Comparison of ENCODE assay signal across 11 cellular contexts in genomic region chr1:55813619-55814018, GRCh38.
DNase-seq lines count a peak whose midpoint lies in the region; ATAC-seq and TF ChIP-seq lines count a peak whose summit lies in the region.
"Had no signal": no experiment of that assay in that cellular context is flagged by ENCODE, and none has a peak within 500 bp of the region (broad histone marks: within the 10 kb centered on the region; RNA-seq: fewer than 3 reads in every experiment).

No MANE protein-coding gene starts in this region.

- no peaks in the 10 kb centered on the region for H3K27me3 Mint-ChIP-seq in activated T-helper 2 cell treated with anti-CD3 and anti-CD28 coated beads, Interferon-gamma antibody, Interleukin-2, Interleukin-4, amounts not matched to agents 10 μg/mL and 5 μg/mL and 100 μg/mL, durations not matched to agents 14 hours and 24 hours and 36 hours (ENCODE audit: low read depth)
- H3K27me3 Mint-ChIP-seq in CD8-positive, alpha-beta T cell (ENCODE audit: low read depth) = peaks cover 3% of the 10 kb centered on the region

- no peaks in the 10 kb centered on the region for H3K36me3 Mint-ChIP-seq in activated T-helper 2 cell treated with anti-CD3 and anti-CD28 coated beads, Interferon-gamma antibody, Interleukin-2, Interleukin-4, amounts not matched to agents 10 μg/mL and 5 μg/mL and 100 μg/mL, durations not matched to agents 14 hours and 24 hours and 36 hours (ENCODE audit: low read depth)
- H3K36me3 Mint-ChIP-seq in CD8-positive, alpha-beta T cell = no peaks in the 10 kb centered on the region

- no peak overlapping the region for H3K27ac ChIP-seq in CD8-positive, alpha-beta T cell (ENCODE audit: low read depth, low read length)
- H3K27ac ChIP-seq: SK-N-MC had no signal

- intact Hi-C loops in activated T-helper 2 cell treated with anti-CD3 and anti-CD28 coated beads, Interferon-gamma antibody, Interleukin-2, Interleukin-4, amounts not matched to agents 10 μg/mL and 5 μg/mL and 100 μg/mL, durations not matched to agents 14 hours and 24 hours and 36 hours (cut with micrococcal nuclease) = no loop called here
- intact Hi-C loops in CD8-positive, alpha-beta T cell (cut with DNase I, micrococcal nuclease) = no loop called here

- no peaks in the 10 kb centered on the region for H3K4me1 ChIP-seq in CD8-positive, alpha-beta T cell (ENCODE audit: insufficient read depth, low read length)

- H3K27me3 ChIP-seq in CD8-positive, alpha-beta T cell (ENCODE audit: insufficient read depth, low read length) = no peaks in the 10 kb centered on the region

- H3K9me3 ChIP-seq in CD8-positive, alpha-beta T cell (ENCODE audit: low read length) = no peaks in the 10 kb centered on the region

- no peaks in the 10 kb centered on the region for H3K36me3 ChIP-seq in CD8-positive, alpha-beta T cell (ENCODE audit: insufficient read depth, low read length)

- H3K9me3 Mint-ChIP-seq in activated T-helper 2 cell treated with anti-CD3 and anti-CD28 coated beads, Interferon-gamma antibody, Interleukin-2, Interleukin-4, amounts not matched to agents 10 μg/mL and 5 μg/mL and 100 μg/mL, durations not matched to agents 14 hours and 24 hours and 36 hours = no peaks in the 10 kb centered on the region
- no peaks in the 10 kb centered on the region for H3K9me3 Mint-ChIP-seq in CD8-positive, alpha-beta T cell

- no peak overlapping the region for H3K4me3 ChIP-seq in CD8-positive, alpha-beta T cell (ENCODE audit: low read depth, low read length)
- H3K4me3 ChIP-seq: SK-N-MC had no signal

- TF ChIP-seq CTCF in CD8-positive, alpha-beta T cell (IDR thresholded peaks at IDR 0.05) = no peak

- H3K4me1 Mint-ChIP-seq in activated T-helper 2 cell treated with anti-CD3 and anti-CD28 coated beads, Interferon-gamma antibody, Interleukin-2, Interleukin-4, amounts not matched to agents 10 μg/mL and 5 μg/mL and 100 μg/mL, durations not matched to agents 14 hours and 24 hours and 36 hours (ENCODE audit: low read depth) = peaks cover 3% of the 10 kb centered on the region
- H3K4me1 Mint-ChIP-seq in CD8-positive, alpha-beta T cell (ENCODE audit: low read depth) = no peaks in the 10 kb centered on the region

- no peak overlapping the region for H3K4me3 Mint-ChIP-seq in activated T-helper 2 cell treated with anti-CD3 and anti-CD28 coated beads, Interferon-gamma antibody, Interleukin-2, Interleukin-4, amounts not matched to agents 10 μg/mL and 5 μg/mL and 100 μg/mL, durations not matched to agents 14 hours and 24 hours and 36 hours (ENCODE audit: low read depth)
- no peak overlapping the region for H3K4me3 Mint-ChIP-seq in CD8-positive, alpha-beta T cell

- ATAC-seq in GM18517 (IDR thresholded peaks at IDR 0.05; ENCODE audit: unreplicated experiment) = no peak
- ATAC-seq in CD8-positive, alpha-beta T cell = no peak

- POLR2A ChIA-PET in CD8-positive, alpha-beta T cell (lab: Charles Lee) = no interaction called here

- DNase-seq in AG08396 (ENCODE audit: low spot score) (peak; percentile 39), NCI-H226 (peak; percentile 46), fibroblast of peridontal ligament (ENCODE audit: extremely low read depth) (peak; percentile 87), myocyte (ENCODE audit: low read depth) (peak; percentile 49)
- DNase-seq in activated T-helper 2 cell treated with anti-CD3 and anti-CD28 coated beads, Interferon-gamma antibody, Interleukin-2, Interleukin-4, amounts not matched to agents 10 μg/mL and 5 μg/mL and 100 μg/mL, durations not matched to agents 14 hours and 24 hours and 36 hours (ENCODE audit: low spot score) = no peak
- DNase-seq in CD8-positive, alpha-beta T cell = no peak
- DNase-seq in stimulated activated CD4-positive, alpha-beta T cell treated with anti-CD3 and anti-CD28 coated beads, Interleukin-2, amount 100 ng/mL, for 48 hours = no peak
- DNase-seq: activated naive CD4-positive, alpha-beta T cell; kidney had no signal

- CTCF ChIA-PET in CD8-positive, alpha-beta T cell (lab: Charles Lee) = no interaction called here

- H3K27ac Mint-ChIP-seq in activated T-helper 2 cell treated with anti-CD3 and anti-CD28 coated beads, Interferon-gamma antibody, Interleukin-2, Interleukin-4, amounts not matched to agents 10 μg/mL and 5 μg/mL and 100 μg/mL, durations not matched to agents 14 hours and 24 hours and 36 hours = no peak overlapping the region
- H3K27ac Mint-ChIP-seq in CD8-positive, alpha-beta T cell = no peak overlapping the region

Comparison
In these comparisons a context has a peak if more than half of its experiments do, and no peak if none do; other contexts are left out.
1. DNase-seq: peak in AG08396 (single experiment), NCI-H226 (single experiment), fibroblast of peridontal ligament (single experiment) and myocyte (single experiment); none in activated T-helper 2 cell treated with anti-CD3 and anti-CD28 coated beads, Interferon-gamma antibody, Interleukin-2, Interleukin-4, amounts not matched to agents 10 μg/mL and 5 μg/mL and 100 μg/mL, durations not matched to agents 14 hours and 24 hours and 36 hours (single experiment), CD8-positive, alpha-beta T cell (0 of 7) and stimulated activated CD4-positive, alpha-beta T cell treated with anti-CD3 and anti-CD28 coated beads, Interleukin-2, amount 100 ng/mL, for 48 hours (0 of 2).